Comparison of ENCODE assay signal across 9 cellular contexts in the genomic region with DNA sequence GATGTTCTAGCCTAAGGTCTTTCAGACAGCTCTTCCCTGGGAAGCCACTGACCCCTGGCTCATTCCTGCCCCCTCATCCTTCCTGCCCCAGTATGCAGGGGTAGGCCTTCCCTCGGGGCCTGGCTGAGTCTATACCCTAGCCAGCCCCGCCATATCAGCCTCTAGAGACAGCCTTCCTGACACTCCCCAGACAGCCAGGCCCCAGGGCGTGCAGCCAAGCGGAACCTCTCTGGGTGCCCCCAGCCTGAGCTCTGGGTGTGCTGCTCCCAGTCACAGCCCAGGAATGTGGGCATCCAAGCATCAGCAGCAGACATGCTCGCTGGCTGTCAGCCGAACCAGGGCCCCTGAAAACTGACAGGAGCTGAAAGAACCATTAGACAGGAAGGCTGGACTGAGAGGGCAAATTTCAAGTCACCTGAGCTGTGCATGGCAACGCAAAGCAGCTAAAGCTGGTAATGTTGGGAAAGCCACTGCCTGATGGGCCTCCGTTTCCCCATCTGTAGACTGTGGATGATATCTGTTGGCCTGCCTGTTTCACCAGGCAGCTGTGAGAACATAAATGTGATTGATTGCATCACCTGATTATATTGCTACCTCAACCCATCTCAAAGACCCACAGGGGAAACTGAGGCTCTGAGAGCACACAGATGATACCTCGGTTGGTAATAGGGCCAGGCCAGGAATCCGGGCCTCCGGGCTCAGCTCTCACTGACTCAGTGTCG.
A peak's percentile ranks its signal among the peaks of the same experiment; 100 is the strongest.
DNase-seq lines count a peak whose midpoint lies in the region; ATAC-seq and TF ChIP-seq lines count a peak whose summit lies in the region.
"Had no signal": no experiment of that assay in that cellular context is flagged by ENCODE, and none has a peak within 500 bp of the region (broad histone marks: within the 10 kb centered on the region; RNA-seq: fewer than 3 reads in every experiment).

No MANE protein-coding gene starts in this region.

- ATAC-seq in GM21576 (IDR thresholded peaks at IDR 0.05; ENCODE audit: unreplicated experiment): no peak

- no peak for TF ChIP-seq POLR2A in uterus (IDR thresholded peaks at IDR 0.05)

- H3K27ac ChIP-seq in uterus (peak overlapping the region; percentile 76), substantia nigra (ENCODE audit: low read depth, low read length, poor library complexity, severe bottlenecking) (no peak overlapping the region)

- peaks cover 2 to 7% (median 6%) of the 10 kb centered on the region in 3 donors for H3K27me3 Mint-ChIP-seq in immature natural killer cell (ENCODE audit: low read depth in 3 of 3)

- H3K36me3 ChIP-seq in uterus: no peaks in the 10 kb centered on the region

- peak; percentile 7 to 45 (median 21) for DNase-seq in NCI-H1417 (lab: John Stamatoyannopoulos, UW)
- no peak for DNase-seq in NCI-H1417 treated with DMSO at 0.1 percent for 48 hours (lab: John Stamatoyannopoulos, UW)
- peak; percentile 70 for DNase-seq in ecto neural progenitor cell (ENCODE audit: low spot score)
- DNase-seq in lung microvascular endothelial cell (ENCODE audit: low read depth in 2 of 2): peak; percentile 57 to 78
- DNase-seq in uterus: no peak
- DNase-seq in substantia nigra (lab: John Stamatoyannopoulos, UW): no peak
- DNase-seq in immature natural killer cell: no peak
- DNase-seq: NCI-H1930 had no signal

- TF ChIP-seq CTCF in uterus (IDR thresholded peaks at IDR 0.05): no peak

- H3K9me3 ChIP-seq in uterus: no peaks in the 10 kb centered on the region

- no peaks in the 10 kb centered on the region for H3K27me3 ChIP-seq in uterus

- H3K36me3 Mint-ChIP-seq in immature natural killer cell: no peaks in the 10 kb centered on the region

- H3K4me3 ChIP-seq in uterus: no peak overlapping the region

- no peak overlapping the region for H3K4me3 Mint-ChIP-seq in immature natural killer cell

- H3K27ac Mint-ChIP-seq in immature natural killer cell: no peak overlapping the region

- no peaks in the 10 kb centered on the region for H3K4me1 Mint-ChIP-seq in immature natural killer cell

- H3K9me3 Mint-ChIP-seq in immature natural killer cell: no peaks in the 10 kb centered on the region

- intact Hi-C loops in uterus (cut with DNase I; ENCODE audit: low total_unique reads): no loop called here

- no peaks in the 10 kb centered on the region for H3K4me1 ChIP-seq in uterus

Comparison
In these comparisons a context has a peak if more than half of its experiments do, and no peak if none do; other contexts are left out.
1. DNase-seq: peak in NCI-H1417 (3 of 3), ecto neural progenitor cell (single experiment) and lung microvascular endothelial cell (2 of 2); none in NCI-H1417 treated with DMSO at 0.1 percent for 48 hours (single experiment), uterus (0 of 2), substantia nigra (0 of 49) and immature natural killer cell (0 of 3).